8 cellular contexts compared by ENCODE assay signal in genomic region chr1:155745284-155746228, GRCh38. TPM values are rescaled to one million over a fixed set of nuclear protein-coding genes. Genes with fewer than 3 reads are reported as not detected.
DNase-seq lines count a peak whose midpoint lies in the region; ATAC-seq, FAIRE-seq and TF ChIP-seq lines count a peak whose summit lies in the region.
"Not testable (repeated sequence)": the region's sequence is repeated elsewhere in the genome, so short reads cannot be mapped to it uniquely, and the experiment has no call there.

No MANE protein-coding gene starts in this region.

- not testable (repeated sequence) for H3K36me3 Mint-ChIP-seq in activated naive CD8-positive, alpha-beta T cell treated with anti-CD3 and anti-CD28 coated beads, Interleukin-2, amount 10 ng/mL, durations not matched to agents 7 days and 5 days

- not testable (repeated sequence) for H3K4me1 ChIP-seq in pancreas, tibial artery

- not testable (repeated sequence) for H3K36me3 ChIP-seq in pancreas
- peaks cover 0 to 23% (median 1%) of the 10 kb centered on the region in 3 donors for H3K36me3 ChIP-seq in tibial artery

- not testable (repeated sequence) for H3K4me1 Mint-ChIP-seq in activated naive CD8-positive, alpha-beta T cell treated with anti-CD3 and anti-CD28 coated beads, Interleukin-2, amount 10 ng/mL, durations not matched to agents 7 days and 5 days

- not testable (repeated sequence) for H3K9me3 Mint-ChIP-seq in activated naive CD8-positive, alpha-beta T cell treated with anti-CD3 and anti-CD28 coated beads, Interleukin-2, amount 10 ng/mL, durations not matched to agents 7 days and 5 days

- intact Hi-C loops in Right ventricle myocardium superior (cut with DNase I); pancreas (cut with DNase I); tibial artery (cut with DNase I; ENCODE audit: low total_unique reads): not testable (repeated sequence)

- H3K4me3 ChIP-seq in GM12864 (ENCODE audit: low read depth, low read length) (peak overlapping the region; percentile 62), pancreas (peak overlapping the region; percentile 34 to 53 (median 52)), tibial artery (peak overlapping the region; percentile 61 to 71)

- H3K27me3 Mint-ChIP-seq in activated naive CD8-positive, alpha-beta T cell treated with anti-CD3 and anti-CD28 coated beads, Interleukin-2, amount 10 ng/mL, durations not matched to agents 7 days and 5 days: not testable (repeated sequence)

- not testable (repeated sequence) for H3K9me3 ChIP-seq in pancreas, tibial artery

- DNase-seq in GM12864 (ENCODE audit: low read depth) (peak; percentile 97), NCI-H1105 treated with DMSO at 0.1 percent for 48 hours (lab: John Stamatoyannopoulos, UW) (peak; percentile 95), SKM-1 treated with dmso at 0.1 percent for 144 hours (lab: John Stamatoyannopoulos, UW; ENCODE audit: unreplicated experiment) (peak; percentile 95), Right ventricle myocardium superior (peak; percentile 98), pancreas (peak; percentile 91 to 97 (median 94)), tibial artery (peak; percentile 97)
- DNase-seq in activated naive CD8-positive, alpha-beta T cell treated with anti-CD3 and anti-CD28 coated beads, Interleukin-2, amount 10 ng/mL, durations not matched to agents 7 days and 5 days: peak; percentile 89

- 0% methylated on average over 30 to 45 of the region's 77 CpGs for WGBS in pancreas, 2 donors

- POLR2A ChIA-PET in activated naive CD8-positive, alpha-beta T cell treated with anti-CD3 and anti-CD28 coated beads, Interleukin-2, amount 10 ng/mL, durations not matched to agents 7 days and 5 days (lab: Charles Lee): interaction anchor here (0.6 to 1.4 kb wide), 5 partner anchors 12 to 552 kb away, joined by 3 to 5 read pairs (median 3); partner anchors contain the start of genes GON4L and SYT11

- FAIRE-seq in pancreas (lab: Jason Lieb, UNC): not testable (repeated sequence)

- H3K27me3 ChIP-seq in pancreas, tibial artery: not testable (repeated sequence)

- peak overlapping the region; percentile 23 to 53 (median 44) for H3K27ac ChIP-seq in pancreas
- peak overlapping the region; percentile 76 to 85 for H3K27ac ChIP-seq in tibial artery

- H3K4me3 Mint-ChIP-seq in activated naive CD8-positive, alpha-beta T cell treated with anti-CD3 and anti-CD28 coated beads, Interleukin-2, amount 10 ng/mL, durations not matched to agents 7 days and 5 days: peak overlapping the region; percentile 93

- TF ChIP-seq CTCF in GM12864 (IDR thresholded peaks at IDR 0.05; ENCODE audit: low read depth, low read length, missing control alignments); pancreas (IDR thresholded peaks at IDR 0.05): not testable (repeated sequence)
- TF ChIP-seq CTCF in tibial artery (IDR thresholded peaks at IDR 0.05): peak in 1 of 2 experiments; percentile 10

- H3K27ac Mint-ChIP-seq in activated naive CD8-positive, alpha-beta T cell treated with anti-CD3 and anti-CD28 coated beads, Interleukin-2, amount 10 ng/mL, durations not matched to agents 7 days and 5 days: peak overlapping the region; percentile 93

- ATAC-seq in HG02678 (IDR thresholded peaks at IDR 0.05; ENCODE audit: unreplicated experiment) (peak; percentile 87), Right ventricle myocardium superior (ENCODE audit: poor library complexity) (peak; percentile 98), pancreas (peak; percentile 96 to 98 (median 96))
- peak; percentile 95 for ATAC-seq in activated naive CD8-positive, alpha-beta T cell treated with anti-CD3 and anti-CD28 coated beads, Interleukin-2, amount 10 ng/mL, durations not matched to agents 7 days and 5 days (ENCODE audit: low read depth)

RNA-seq across cellular contexts. Expression of gene DAP3, which starts 56.7 kb away (rescaled TPM):
- 100 to 1,000 TPM; 119 to 128 TPM for total RNA-seq in activated naive CD8-positive, alpha-beta T cell treated with anti-CD3 and anti-CD28 coated beads, Interleukin-2, amount 10 ng/mL, durations not matched to agents 7 days and 5 days
- total RNA-seq in Right ventricle myocardium superior (113 TPM), pancreas (10 to 100 TPM; 40.3 to 56.7 (median 46.5) TPM)
- polyA plus RNA-seq in pancreas: 10 to 100 TPM; 52.9 to 73.8 TPM

RNA-seq across cellular contexts. Expression of gene YY1AP1, which starts 57.0 kb away (rescaled TPM):
- 10 to 100 TPM; 82.1 to 93.4 TPM for total RNA-seq in activated naive CD8-positive, alpha-beta T cell treated with anti-CD3 and anti-CD28 coated beads, Interleukin-2, amount 10 ng/mL, durations not matched to agents 7 days and 5 days
- total RNA-seq in Right ventricle myocardium superior (59.9 TPM), pancreas (10 to 100 TPM; 22.1 to 37.8 (median 24.2) TPM)
- polyA plus RNA-seq in pancreas: 10 to 100 TPM; 19.9 to 41.4 TPM

Comparison
In these comparisons a context has a peak if more than half of its experiments do, and no peak if none do; other contexts are left out.
1. Peak in every context shown above with its lines: DNase-seq, ATAC-seq, H3K4me3 ChIP-seq and H3K27ac ChIP-seq.